1 cellular context compared by ENCODE assay signal in the genomic region with DNA sequence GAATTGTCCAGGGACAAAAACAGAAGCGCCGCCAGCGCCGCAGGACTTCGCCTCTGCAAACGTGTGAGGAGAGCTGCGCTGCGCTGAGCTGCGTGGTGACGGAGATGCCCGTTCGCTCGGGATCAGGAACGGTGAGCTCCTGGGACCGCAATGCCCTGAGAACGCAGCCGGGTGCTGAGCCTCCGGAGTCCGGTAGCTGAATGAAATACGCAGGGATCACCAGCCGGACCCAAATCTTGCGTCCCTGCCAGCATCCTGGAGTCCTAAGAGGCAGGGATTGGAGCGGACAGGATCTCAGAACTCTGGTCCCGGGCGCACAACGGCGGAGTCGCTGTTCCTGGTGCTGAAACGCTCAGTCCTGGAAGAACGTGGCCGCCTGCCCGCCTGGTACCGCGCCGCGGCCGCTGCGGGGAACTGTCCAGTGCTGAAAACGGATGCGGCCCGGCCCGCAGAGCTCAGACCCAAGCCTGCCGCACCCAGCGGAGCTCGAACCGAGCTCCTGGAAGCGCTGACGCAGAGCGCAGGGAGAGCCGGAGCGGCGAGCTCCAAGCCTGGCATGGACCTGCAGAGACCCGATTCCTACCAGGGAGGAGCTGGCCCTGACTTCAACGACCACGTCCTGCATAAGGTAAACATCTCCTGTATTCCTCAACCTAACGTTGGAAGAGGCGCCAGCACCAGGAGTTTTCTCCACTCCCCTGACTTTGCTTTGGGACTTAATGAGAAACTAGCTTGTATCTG.
A peak's percentile ranks its signal among the peaks of the same experiment; 100 is the strongest.
TF ChIP-seq lines count a peak whose summit lies in the region.

No MANE protein-coding gene starts in this region.

TF ChIP-seq in IMR-90, 13 proteins besides CTCF, POLR2A, EP300 and RAD21 (continued from another document):
- TF ChIP-seq, protein P1, sequence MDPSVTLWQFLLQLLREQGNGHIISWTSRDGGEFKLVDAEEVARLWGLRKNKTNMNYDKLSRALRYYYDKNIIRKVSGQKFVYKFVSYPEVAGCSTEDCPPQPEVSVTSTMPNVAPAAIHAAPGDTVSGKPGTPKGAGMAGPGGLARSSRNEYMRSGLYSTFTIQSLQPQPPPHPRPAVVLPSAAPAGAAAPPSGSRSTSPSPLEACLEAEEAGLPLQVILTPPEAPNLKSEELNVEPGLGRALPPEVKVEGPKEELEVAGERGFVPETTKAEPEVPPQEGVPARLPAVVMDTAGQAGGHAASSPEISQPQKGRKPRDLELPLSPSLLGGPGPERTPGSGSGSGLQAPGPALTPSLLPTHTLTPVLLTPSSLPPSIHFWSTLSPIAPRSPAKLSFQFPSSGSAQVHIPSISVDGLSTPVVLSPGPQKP (IDR thresholded peaks at IDR 0.05; ENCODE audit: borderline replicate concordance, low read depth, low read length): no peak
- TF ChIP-seq CHD1 (IDR thresholded peaks at IDR 0.05; ENCODE audit: low read depth, low read length) (no peak), RFX5 (IDR thresholded peaks at IDR 0.05; ENCODE audit: low read depth, low read length) (no peak), MAFK (IDR thresholded peaks at IDR 0.05; ENCODE audit: low read depth, low read length) (no peak), FOS (IDR thresholded peaks at IDR 0.05; ENCODE audit: low read depth, low read length) (no peak), RCOR1 (IDR thresholded peaks at IDR 0.05; ENCODE audit: insufficient replicate concordance, low read length) (peak; percentile 88)
- TF ChIP-seq, protein P2, sequence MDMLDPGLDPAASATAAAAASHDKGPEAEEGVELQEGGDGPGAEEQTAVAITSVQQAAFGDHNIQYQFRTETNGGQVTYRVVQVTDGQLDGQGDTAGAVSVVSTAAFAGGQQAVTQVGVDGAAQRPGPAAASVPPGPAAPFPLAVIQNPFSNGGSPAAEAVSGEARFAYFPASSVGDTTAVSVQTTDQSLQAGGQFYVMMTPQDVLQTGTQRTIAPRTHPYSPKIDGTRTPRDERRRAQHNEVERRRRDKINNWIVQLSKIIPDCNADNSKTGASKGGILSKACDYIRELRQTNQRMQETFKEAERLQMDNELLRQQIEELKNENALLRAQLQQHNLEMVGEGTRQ (IDR thresholded peaks at IDR 0.05; ENCODE audit: low read depth, low read length): 0 out of 2 replicates have a peak, but pooled peaks have one; percentile 41
